ENCODE assay signal across 1 cellular context in the genomic region with DNA sequence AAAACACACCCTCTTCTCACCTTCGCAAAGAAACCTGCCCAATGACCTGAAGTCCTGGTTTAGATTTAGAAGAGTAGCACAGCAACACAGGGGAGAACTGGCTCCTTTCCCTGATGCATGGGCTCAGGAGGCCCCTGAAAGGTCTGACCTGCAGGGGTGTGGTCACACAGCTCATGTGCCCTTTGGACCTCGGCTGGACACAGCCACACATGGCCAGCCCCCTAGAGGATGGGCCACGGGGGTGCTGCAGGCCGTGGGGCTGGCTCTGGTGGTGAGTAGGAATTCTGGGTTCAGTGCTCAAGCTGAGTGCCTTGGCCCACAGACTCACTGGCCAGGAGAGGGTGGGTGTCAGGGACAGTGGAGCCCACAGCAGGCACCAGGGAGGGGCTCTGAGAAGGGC.
TF ChIP-seq lines count a peak whose summit lies in the region.

No MANE protein-coding gene starts in this region.

TF ChIP-seq in HepG2, 621 proteins besides CTCF, POLR2A, EP300 and RAD21 (continued from another document and continues in another):
- no peak for TF ChIP-seq ZNF883 (CRISPR knock-in tag; IDR thresholded peaks at IDR 0.05; ENCODE audit: not compliant biosample characterization)
- peak; percentile 44; the same call in 1 of the 2 replicates for TF ChIP-seq ZFY (CRISPR knock-in tag; IDR thresholded peaks at IDR 0.05)
- no peak for TF ChIP-seq RXRA (CRISPR knock-in tag; IDR thresholded peaks at IDR 0.05)
- TF ChIP-seq HMGA1 (CRISPR knock-in tag; conservative IDR thresholded peaks at IDR 0.05): no peak
- TF ChIP-seq ZNF143 (CRISPR knock-in tag; IDR thresholded peaks at IDR 0.05): no peak
- TF ChIP-seq, protein P1, sequence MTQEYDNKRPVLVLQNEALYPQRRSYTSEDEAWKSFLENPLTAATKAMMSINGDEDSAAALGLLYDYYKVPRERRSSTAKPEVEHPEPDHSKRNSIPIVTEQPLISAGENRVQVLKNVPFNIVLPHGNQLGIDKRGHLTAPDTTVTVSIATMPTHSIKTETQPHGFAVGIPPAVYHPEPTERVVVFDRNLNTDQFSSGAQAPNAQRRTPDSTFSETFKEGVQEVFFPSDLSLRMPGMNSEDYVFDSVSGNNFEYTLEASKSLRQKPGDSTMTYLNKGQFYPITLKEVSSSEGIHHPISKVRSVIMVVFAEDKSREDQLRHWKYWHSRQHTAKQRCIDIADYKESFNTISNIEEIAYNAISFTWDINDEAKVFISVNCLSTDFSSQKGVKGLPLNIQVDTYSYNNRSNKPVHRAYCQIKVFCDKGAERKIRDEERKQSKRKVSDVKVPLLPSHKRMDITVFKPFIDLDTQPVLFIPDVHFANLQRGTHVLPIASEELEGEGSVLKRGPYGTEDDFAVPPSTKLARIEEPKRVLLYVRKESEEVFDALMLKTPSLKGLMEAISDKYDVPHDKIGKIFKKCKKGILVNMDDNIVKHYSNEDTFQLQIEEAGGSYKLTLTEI (CRISPR knock-in tag; conservative IDR thresholded peaks at IDR 0.05): no peak
- no peak for TF ChIP-seq REXO4 (CRISPR knock-in tag; IDR thresholded peaks at IDR 0.05; ENCODE audit: borderline replicate concordance)
- no peak for TF ChIP-seq ZNF891 (CRISPR knock-in tag; IDR thresholded peaks at IDR 0.05)
- no peak for TF ChIP-seq ZNF607 (CRISPR knock-in tag; IDR thresholded peaks at IDR 0.05; ENCODE audit: borderline replicate concordance)
- no peak for TF ChIP-seq E2F5 (CRISPR knock-in tag; conservative IDR thresholded peaks at IDR 0.05)
- TF ChIP-seq YEATS2 (CRISPR knock-in tag; IDR thresholded peaks at IDR 0.05; ENCODE audit: borderline replicate concordance): no peak
- TF ChIP-seq HNRNPLL (IDR thresholded peaks at IDR 0.05; ENCODE audit: low read depth, low read length, poor library complexity, severe bottlenecking): no peak
- no peak for TF ChIP-seq ZNF572 (CRISPR knock-in tag; IDR thresholded peaks at IDR 0.05)
- no peak for TF ChIP-seq ZNF430 (CRISPR knock-in tag; IDR thresholded peaks at IDR 0.05)
- TF ChIP-seq SPEN (CRISPR knock-in tag; IDR thresholded peaks at IDR 0.05; ENCODE audit: low read depth): no peak
- 0 out of 2 replicates have a peak, but pooled peaks have one; percentile 20 for TF ChIP-seq PATZ1 (CRISPR knock-in tag; IDR thresholded peaks at IDR 0.05)
- peak; percentile 80 for TF ChIP-seq HNF4G (IDR thresholded peaks at IDR 0.05; ENCODE audit: borderline replicate concordance, low read depth, low read length)
- TF ChIP-seq HNF4G (CRISPR knock-in tag; IDR thresholded peaks at IDR 0.05; ENCODE audit: borderline replicate concordance, low read depth): peak; percentile 70; the same call in 1 of the 2 replicates
- TF ChIP-seq, protein P2, sequence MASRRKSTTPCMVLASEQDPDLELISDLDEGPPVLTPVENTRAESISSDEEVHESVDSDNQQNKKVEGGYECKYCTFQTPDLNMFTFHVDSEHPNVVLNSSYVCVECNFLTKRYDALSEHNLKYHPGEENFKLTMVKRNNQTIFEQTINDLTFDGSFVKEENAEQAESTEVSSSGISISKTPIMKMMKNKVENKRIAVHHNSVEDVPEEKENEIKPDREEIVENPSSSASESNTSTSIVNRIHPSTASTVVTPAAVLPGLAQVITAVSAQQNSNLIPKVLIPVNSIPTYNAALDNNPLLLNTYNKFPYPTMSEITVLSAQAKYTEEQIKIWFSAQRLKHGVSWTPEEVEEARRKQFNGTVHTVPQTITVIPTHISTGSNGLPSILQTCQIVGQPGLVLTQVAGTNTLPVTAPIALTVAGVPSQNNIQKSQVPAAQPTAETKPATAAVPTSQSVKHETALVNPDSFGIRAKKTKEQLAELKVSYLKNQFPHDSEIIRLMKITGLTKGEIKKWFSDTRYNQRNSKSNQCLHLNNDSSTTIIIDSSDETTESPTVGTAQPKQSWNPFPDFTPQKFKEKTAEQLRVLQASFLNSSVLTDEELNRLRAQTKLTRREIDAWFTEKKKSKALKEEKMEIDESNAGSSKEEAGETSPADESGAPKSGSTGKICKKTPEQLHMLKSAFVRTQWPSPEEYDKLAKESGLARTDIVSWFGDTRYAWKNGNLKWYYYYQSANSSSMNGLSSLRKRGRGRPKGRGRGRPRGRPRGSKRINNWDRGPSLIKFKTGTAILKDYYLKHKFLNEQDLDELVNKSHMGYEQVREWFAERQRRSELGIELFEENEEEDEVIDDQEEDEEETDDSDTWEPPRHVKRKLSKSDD (CRISPR knock-in tag; IDR thresholded peaks at IDR 0.05; ENCODE audit: low read depth): no peak
- 0 out of 2 replicates have a peak, but pooled peaks have one; percentile 17 for TF ChIP-seq GABPB1 (CRISPR knock-in tag; IDR thresholded peaks at IDR 0.05)
- no peak for TF ChIP-seq MXI1 (IDR thresholded peaks at IDR 0.05; ENCODE audit: borderline replicate concordance, low read depth, low read length)
- TF ChIP-seq, protein P3, sequence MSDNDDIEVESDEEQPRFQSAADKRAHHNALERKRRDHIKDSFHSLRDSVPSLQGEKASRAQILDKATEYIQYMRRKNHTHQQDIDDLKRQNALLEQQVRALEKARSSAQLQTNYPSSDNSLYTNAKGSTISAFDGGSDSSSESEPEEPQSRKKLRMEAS (IDR thresholded peaks at IDR 0.05): peak; percentile 60
- no peak for TF ChIP-seq THAP8 (CRISPR knock-in tag; IDR thresholded peaks at IDR 0.05; ENCODE audit: borderline replicate concordance)
- no peak for TF ChIP-seq ZBTB33 (CRISPR knock-in tag; IDR thresholded peaks at IDR 0.05)
- no peak for TF ChIP-seq NCOR1 (IDR thresholded peaks at IDR 0.05; ENCODE audit: borderline replicate concordance, low read length)
- TF ChIP-seq NFE2L1 (CRISPR knock-in tag; IDR thresholded peaks at IDR 0.05; ENCODE audit: borderline replicate concordance): no peak
- TF ChIP-seq, protein P4, sequence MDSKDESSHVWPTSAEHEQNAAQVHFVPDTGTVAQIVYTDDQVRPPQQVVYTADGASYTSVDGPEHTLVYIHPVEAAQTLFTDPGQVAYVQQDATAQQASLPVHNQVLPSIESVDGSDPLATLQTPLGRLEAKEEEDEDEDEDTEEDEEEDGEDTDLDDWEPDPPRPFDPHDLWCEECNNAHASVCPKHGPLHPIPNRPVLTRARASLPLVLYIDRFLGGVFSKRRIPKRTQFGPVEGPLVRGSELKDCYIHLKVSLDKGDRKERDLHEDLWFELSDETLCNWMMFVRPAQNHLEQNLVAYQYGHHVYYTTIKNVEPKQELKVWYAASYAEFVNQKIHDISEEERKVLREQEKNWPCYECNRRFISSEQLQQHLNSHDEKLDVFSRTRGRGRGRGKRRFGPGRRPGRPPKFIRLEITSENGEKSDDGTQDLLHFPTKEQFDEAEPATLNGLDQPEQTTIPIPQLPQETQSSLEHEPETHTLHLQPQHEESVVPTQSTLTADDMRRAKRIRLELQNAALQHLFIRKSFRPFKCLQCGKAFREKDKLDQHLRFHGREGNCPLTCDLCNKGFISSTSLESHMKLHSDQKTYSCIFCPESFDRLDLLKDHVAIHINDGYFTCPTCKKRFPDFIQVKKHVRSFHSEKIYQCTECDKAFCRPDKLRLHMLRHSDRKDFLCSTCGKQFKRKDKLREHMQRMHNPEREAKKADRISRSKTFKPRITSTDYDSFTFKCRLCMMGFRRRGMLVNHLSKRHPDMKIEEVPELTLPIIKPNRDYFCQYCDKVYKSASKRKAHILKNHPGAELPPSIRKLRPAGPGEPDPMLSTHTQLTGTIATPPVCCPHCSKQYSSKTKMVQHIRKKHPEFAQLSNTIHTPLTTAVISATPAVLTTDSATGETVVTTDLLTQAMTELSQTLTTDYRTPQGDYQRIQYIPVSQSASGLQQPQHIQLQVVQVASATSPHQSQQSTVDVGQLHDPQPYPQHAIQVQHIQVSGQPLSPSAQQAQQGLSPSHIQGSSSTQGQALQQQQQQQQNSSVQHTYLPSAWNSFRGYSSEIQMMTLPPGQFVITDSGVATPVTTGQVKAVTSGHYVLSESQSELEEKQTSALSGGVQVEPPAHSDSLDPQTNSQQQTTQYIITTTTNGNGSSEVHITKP (CRISPR knock-in tag; IDR thresholded peaks at IDR 0.05; ENCODE audit: low read depth): no peak
- TF ChIP-seq STAG1 (CRISPR knock-in tag; IDR thresholded peaks at IDR 0.05): peak; percentile 11; the same call in 1 of the 2 replicates
- TF ChIP-seq ISL2 (CRISPR knock-in tag; IDR thresholded peaks at IDR 0.05): no peak
- TF ChIP-seq, protein P5, sequence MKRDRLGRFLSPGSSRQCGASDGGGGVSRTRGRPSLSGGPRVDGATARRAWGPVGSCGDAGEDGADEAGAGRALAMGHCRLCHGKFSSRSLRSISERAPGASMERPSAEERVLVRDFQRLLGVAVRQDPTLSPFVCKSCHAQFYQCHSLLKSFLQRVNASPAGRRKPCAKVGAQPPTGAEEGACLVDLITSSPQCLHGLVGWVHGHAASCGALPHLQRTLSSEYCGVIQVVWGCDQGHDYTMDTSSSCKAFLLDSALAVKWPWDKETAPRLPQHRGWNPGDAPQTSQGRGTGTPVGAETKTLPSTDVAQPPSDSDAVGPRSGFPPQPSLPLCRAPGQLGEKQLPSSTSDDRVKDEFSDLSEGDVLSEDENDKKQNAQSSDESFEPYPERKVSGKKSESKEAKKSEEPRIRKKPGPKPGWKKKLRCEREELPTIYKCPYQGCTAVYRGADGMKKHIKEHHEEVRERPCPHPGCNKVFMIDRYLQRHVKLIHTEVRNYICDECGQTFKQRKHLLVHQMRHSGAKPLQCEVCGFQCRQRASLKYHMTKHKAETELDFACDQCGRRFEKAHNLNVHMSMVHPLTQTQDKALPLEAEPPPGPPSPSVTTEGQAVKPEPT (CRISPR knock-in tag; IDR thresholded peaks at IDR 0.05; ENCODE audit: low read depth): no peak
- TF ChIP-seq ATF7 (IDR thresholded peaks at IDR 0.05): no peak
- TF ChIP-seq ATF7 (CRISPR knock-in tag; IDR thresholded peaks at IDR 0.05): no peak
- TF ChIP-seq ZFP90 (CRISPR knock-in tag; IDR thresholded peaks at IDR 0.05; ENCODE audit: borderline replicate concordance): no peak
- TF ChIP-seq ZC3H13 (CRISPR knock-in tag; IDR thresholded peaks at IDR 0.05): no peak
- no peak for TF ChIP-seq ZSCAN29 (CRISPR knock-in tag; conservative IDR thresholded peaks at IDR 0.05)
- TF ChIP-seq, protein P6, sequence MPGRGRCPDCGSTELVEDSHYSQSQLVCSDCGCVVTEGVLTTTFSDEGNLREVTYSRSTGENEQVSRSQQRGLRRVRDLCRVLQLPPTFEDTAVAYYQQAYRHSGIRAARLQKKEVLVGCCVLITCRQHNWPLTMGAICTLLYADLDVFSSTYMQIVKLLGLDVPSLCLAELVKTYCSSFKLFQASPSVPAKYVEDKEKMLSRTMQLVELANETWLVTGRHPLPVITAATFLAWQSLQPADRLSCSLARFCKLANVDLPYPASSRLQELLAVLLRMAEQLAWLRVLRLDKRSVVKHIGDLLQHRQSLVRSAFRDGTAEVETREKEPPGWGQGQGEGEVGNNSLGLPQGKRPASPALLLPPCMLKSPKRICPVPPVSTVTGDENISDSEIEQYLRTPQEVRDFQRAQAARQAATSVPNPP (CRISPR knock-in tag; IDR thresholded peaks at IDR 0.05): no peak
- no peak for TF ChIP-seq ZNF382 (CRISPR knock-in tag; IDR thresholded peaks at IDR 0.05; ENCODE audit: borderline replicate concordance)
- no peak for TF ChIP-seq DZIP1 (CRISPR knock-in tag; IDR thresholded peaks at IDR 0.05)
